In genomic region chr3:90221900-90222299, GRCh38 we compare ENCODE assay signal across 23 cellular contexts.
DNase-seq lines count a peak whose midpoint lies in the region; ATAC-seq, FAIRE-seq and TF ChIP-seq lines count a peak whose summit lies in the region.
"Had no signal": no experiment of that assay in that cellular context is flagged by ENCODE, and none has a peak within 500 bp of the region (broad histone marks: within the 10 kb centered on the region; RNA-seq: fewer than 3 reads in every experiment).

No MANE protein-coding gene starts in this region.

- H3K27ac ChIP-seq in A549 (no peak overlapping the region), ascending aorta (no peak overlapping the region)
- H3K27ac ChIP-seq: GM23248 had no signal

- intact Hi-C loops in ascending aorta (cut with DNase I): no loop called here

- CTCF ChIA-PET in A549 (lab: Yijun Ruan, JAX): no interaction called here

- no peak for ATAC-seq in A549
- ATAC-seq in GM18505 (IDR thresholded peaks at IDR 0.05; ENCODE audit: unreplicated experiment): no peak
- ATAC-seq: GM12878 had no signal

- H3K4me3 ChIP-seq in A549 (no peak overlapping the region), ascending aorta (no peak overlapping the region)
- H3K4me3 ChIP-seq: GM12878, GM23248 had no signal

- no peaks in the 10 kb centered on the region for H3K36me3 ChIP-seq in ascending aorta

- no peak for TF ChIP-seq CTCF in A549 (IDR thresholded peaks at IDR 0.05)
- TF ChIP-seq CTCF in ascending aorta (IDR thresholded peaks at IDR 0.05): no peak

- no peaks in the 10 kb centered on the region for H3K27me3 ChIP-seq in ascending aorta

- TF ChIP-seq RAD21 in A549 (conservative IDR thresholded peaks at IDR 0.05 in 1 of 2, IDR thresholded peaks at IDR 0.05 in 1 of 2): no peak

- in situ Hi-C loops in SK-MEL-5 (cut with HindIII; ENCODE audit: low pct_unique_long_range_greater_than_20kb, low sequenced_read_pairs): no loop called here

- no peak for DNase-seq in A549 (ENCODE audit: low read depth in 1 of 2, low spot score in 1 of 2)
- DNase-seq in SK-MEL-5 (ENCODE audit: low read depth, low spot score): peak; percentile 69
- DNase-seq in globus pallidus (ENCODE audit: low spot score): peak; percentile 31
- DNase-seq in pons (ENCODE audit: low spot score): peak; percentile 68
- no peak for DNase-seq in ascending aorta (ENCODE audit: low spot score in 2 of 2)
- no peak for DNase-seq in D341Med (ENCODE audit: low spot score)
- no peak for DNase-seq in stimulated activated CD4-positive, alpha-beta T cell treated with anti-CD3 and anti-CD28 coated beads, Interleukin-4, amount 100 ng/mL, for 4 hours
- DNase-seq: 8988T; C1 segment of cervical spinal cord; Caco-2; CD4-positive, alpha-beta memory T cell; DMS 273 treated with DMSO at 0.1 percent for 48 hours; DMS79; EL; GDM1; GM23248; H7; HCEC 1CT had no signal

- H3K4me1 ChIP-seq in A549 (no peaks in the 10 kb centered on the region), ascending aorta (no peaks in the 10 kb centered on the region)
- H3K4me1 ChIP-seq: Caco-2 had no signal

- no peaks in the 10 kb centered on the region for H3K9me3 ChIP-seq in A549
- no peaks in the 10 kb centered on the region for H3K9me3 ChIP-seq in ascending aorta
- H3K9me3 ChIP-seq: Caco-2 had no signal

- TF ChIP-seq POLR2A in A549 (IDR thresholded peaks at IDR 0.05; ENCODE audit: low read length) (no peak), GM18505 (IDR thresholded peaks at IDR 0.05; ENCODE audit: borderline replicate concordance, extremely low read depth, insufficient read depth, insufficient read length) (no peak)

- POLR2A ChIA-PET in A549 (lab: Yijun Ruan, JAX): no interaction called here

- no peak for TF ChIP-seq EP300 in A549 (IDR thresholded peaks at IDR 0.05)

- peak; percentile 13 for FAIRE-seq in A549 (lab: Jason Lieb, UNC)
- FAIRE-seq: D721Med, GM12878, GM18507, H1 had no signal

- H3K4me2 ChIP-seq in A549: no peak overlapping the region

- 2% methylated on average over 4 of the region's 4 CpGs for WGBS in A549 (ENCODE audit: missing lambda C conversion rate)

TF ChIP-seq in A549, 52 proteins besides CTCF, POLR2A, EP300 and RAD21:
- no peak for TF ChIP-seq EHF (CRISPR knock-in tag; IDR thresholded peaks at IDR 0.05)
- no peak for TF ChIP-seq ZC3H11A (IDR thresholded peaks at IDR 0.05)
- no peak for TF ChIP-seq POLR2AphosphoS2 (conservative IDR thresholded peaks at IDR 0.05; ENCODE audit: low read length)
- TF ChIP-seq KDM5A (IDR thresholded peaks at IDR 0.05): no peak
- no peak for TF ChIP-seq RNF2 (IDR thresholded peaks at IDR 0.05; ENCODE audit: borderline replicate concordance, low read depth)
- no peak for TF ChIP-seq ESRRA (IDR thresholded peaks at IDR 0.05; ENCODE audit: borderline replicate concordance, low read length)
- TF ChIP-seq TFCP2L1 (CRISPR knock-in tag; IDR thresholded peaks at IDR 0.05): no peak
- no peak for TF ChIP-seq JUNB (IDR thresholded peaks at IDR 0.05)
- TF ChIP-seq MAZ (IDR thresholded peaks at IDR 0.05; ENCODE audit: borderline replicate concordance, low read depth, low read length): no peak
- TF ChIP-seq CBX8 (IDR thresholded peaks at IDR 0.05): no peak
- no peak for TF ChIP-seq BHLHE40 (IDR thresholded peaks at IDR 0.05; ENCODE audit: low read depth, low read length)
- no peak for TF ChIP-seq RCOR1 (IDR thresholded peaks at IDR 0.05; ENCODE audit: low read depth, low read length)
- TF ChIP-seq CEBPB (IDR thresholded peaks at IDR 0.05): no peak
- TF ChIP-seq EHMT2 (IDR thresholded peaks at IDR 0.05; ENCODE audit: low read depth): no peak
- no peak for TF ChIP-seq PHF8 (IDR thresholded peaks at IDR 0.05; ENCODE audit: borderline replicate concordance, low read depth)
- no peak for TF ChIP-seq BCL3 (IDR thresholded peaks at IDR 0.05)
- no peak for TF ChIP-seq ATOH8 (CRISPR knock-in tag; IDR thresholded peaks at IDR 0.05; ENCODE audit: low read depth)

Comparison
In these comparisons a context has a peak if more than half of its experiments do, and no peak if none do; other contexts are left out.
1. DNase-seq: peak in SK-MEL-5 (single experiment), globus pallidus (single experiment) and pons (single experiment); none in A549 (0 of 2), ascending aorta (0 of 2), D341Med (single experiment) and stimulated activated CD4-positive, alpha-beta T cell treated with anti-CD3 and anti-CD28 coated beads, Interleukin-4, amount 100 ng/mL, for 4 hours (0 of 2).